In the genomic region with DNA sequence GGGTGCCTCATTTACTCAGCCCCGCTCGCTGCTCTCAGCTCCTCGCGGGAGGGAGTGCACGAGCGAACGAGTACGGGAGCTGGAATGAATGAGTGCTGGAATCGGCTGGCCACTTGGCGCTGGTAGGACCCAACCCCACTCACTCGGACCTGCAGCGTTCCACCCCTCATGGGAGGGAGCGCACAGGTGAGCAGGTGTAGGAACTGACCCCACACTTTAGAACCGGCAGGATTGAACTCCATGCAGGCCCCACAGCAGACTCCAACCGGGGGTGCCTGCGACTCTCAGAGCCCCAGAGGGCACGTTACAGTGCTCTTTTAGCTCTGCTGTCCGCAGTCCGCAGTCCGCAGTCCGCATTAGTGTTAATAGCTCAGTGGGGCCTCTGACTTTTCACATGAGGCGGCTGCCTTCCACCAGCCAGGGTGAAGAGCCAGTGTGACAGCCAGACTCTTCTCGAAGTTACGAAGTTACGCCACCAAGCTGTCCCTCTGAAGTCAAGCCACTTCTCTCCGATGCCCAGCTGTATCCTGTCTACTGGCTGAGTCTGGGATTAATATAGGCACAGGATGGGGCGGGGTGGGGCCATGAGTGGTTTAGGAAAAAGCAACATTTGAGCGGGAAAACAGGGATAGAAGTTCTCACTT, we compare ENCODE assay signal across 2 cellular contexts.
TF ChIP-seq lines count a peak whose summit lies in the region.

No MANE protein-coding gene starts in this region.

TF ChIP-seq in IMR-90, 13 proteins besides CTCF, POLR2A, EP300 and RAD21 (continued from another document):
- no peak for TF ChIP-seq MAFK (IDR thresholded peaks at IDR 0.05; ENCODE audit: low read depth, low read length)
- TF ChIP-seq BHLHE40 (IDR thresholded peaks at IDR 0.05; ENCODE audit: low read depth, low read length) = no peak
- TF ChIP-seq ELK1 (IDR thresholded peaks at IDR 0.05; ENCODE audit: borderline replicate concordance, low read depth, low read length) = no peak
- TF ChIP-seq RFX5 (IDR thresholded peaks at IDR 0.05; ENCODE audit: low read depth, low read length) = no peak
- TF ChIP-seq FOS (IDR thresholded peaks at IDR 0.05; ENCODE audit: low read depth, low read length) = no peak
- no peak for TF ChIP-seq NFE2L2 (IDR thresholded peaks at IDR 0.05; ENCODE audit: low read depth, low read length)
- no peak for TF ChIP-seq CEBPB (IDR thresholded peaks at IDR 0.05; ENCODE audit: low read depth, low read length)
- TF ChIP-seq RCOR1 (IDR thresholded peaks at IDR 0.05; ENCODE audit: insufficient replicate concordance, low read length) = no peak
- no peak for TF ChIP-seq SMC3 (IDR thresholded peaks at IDR 0.05; ENCODE audit: low read depth, low read length)
- no peak for TF ChIP-seq MXI1 (IDR thresholded peaks at IDR 0.05; ENCODE audit: borderline replicate concordance, low read depth, low read length)
- TF ChIP-seq, protein P1, sequence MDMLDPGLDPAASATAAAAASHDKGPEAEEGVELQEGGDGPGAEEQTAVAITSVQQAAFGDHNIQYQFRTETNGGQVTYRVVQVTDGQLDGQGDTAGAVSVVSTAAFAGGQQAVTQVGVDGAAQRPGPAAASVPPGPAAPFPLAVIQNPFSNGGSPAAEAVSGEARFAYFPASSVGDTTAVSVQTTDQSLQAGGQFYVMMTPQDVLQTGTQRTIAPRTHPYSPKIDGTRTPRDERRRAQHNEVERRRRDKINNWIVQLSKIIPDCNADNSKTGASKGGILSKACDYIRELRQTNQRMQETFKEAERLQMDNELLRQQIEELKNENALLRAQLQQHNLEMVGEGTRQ (IDR thresholded peaks at IDR 0.05; ENCODE audit: low read depth, low read length) = no peak
- TF ChIP-seq MAZ (IDR thresholded peaks at IDR 0.05; ENCODE audit: borderline replicate concordance, low read depth, low read length) = no peak

TF ChIP-seq in endothelial cell of umbilical vein, 7 proteins besides CTCF, POLR2A, EP300 and RAD21 (continued from another document):
- TF ChIP-seq POLR2AphosphoS5 (IDR thresholded peaks at IDR 0.05; ENCODE audit: insufficient read depth, low read depth, low read length) = no peak
- no peak for TF ChIP-seq GATA2 (IDR thresholded peaks at IDR 0.05; ENCODE audit: insufficient read depth, insufficient read length, low read depth, low read length)
- no peak for TF ChIP-seq FOS (IDR thresholded peaks at IDR 0.05; ENCODE audit: borderline replicate concordance, insufficient read depth, low read length)
- no peak for TF ChIP-seq MAX (IDR thresholded peaks at IDR 0.05; ENCODE audit: insufficient read depth, insufficient read length)
- no peak for TF ChIP-seq MYC (IDR thresholded peaks at IDR 0.05; ENCODE audit: low read depth, low read length)
- TF ChIP-seq JUN (IDR thresholded peaks at IDR 0.05; ENCODE audit: borderline replicate concordance, insufficient read depth, insufficient read length, low read depth) = no peak
